ENCODE assay signal across 28 cellular contexts in the genomic region with DNA sequence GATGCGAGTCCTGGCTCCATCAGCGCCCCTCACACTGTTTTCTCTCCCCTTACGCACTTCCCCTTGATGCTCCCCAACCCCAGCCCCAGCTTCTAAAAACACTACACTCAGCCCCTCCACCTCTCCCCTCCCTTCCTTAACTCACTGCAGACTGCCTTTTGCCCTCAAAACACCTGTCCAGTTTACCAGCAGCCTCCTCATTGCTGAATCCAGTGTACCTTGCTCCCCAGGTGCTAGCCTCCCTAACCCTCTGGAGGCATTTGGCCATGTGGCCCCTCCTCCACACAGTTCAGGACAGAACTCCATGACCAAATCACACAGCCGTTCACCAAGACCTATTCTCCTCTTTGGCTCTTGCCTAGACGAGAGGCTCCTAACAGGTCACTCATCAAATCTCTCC. TPM values are rescaled to one million over a fixed set of nuclear protein-coding genes. Genes with fewer than 3 reads are reported as not detected.
"Had no signal": no experiment of that assay in that cellular context is flagged by ENCODE, and none has a peak within 500 bp of the region (broad histone marks: within the 10 kb centered on the region; RNA-seq: fewer than 3 reads in every experiment).

No MANE protein-coding gene starts in this region.

- DNase-seq: effector memory CD8-positive, alpha-beta T cell; gastrocnemius medialis; heart right ventricle; hypothalamus; kidney glomerular epithelial cell; naive thymus-derived CD4-positive, alpha-beta T cell; occipital lobe; psoas muscle; retina; spleen; stimulated activated CD4-positive, alpha-beta T cell treated with anti-CD3 and anti-CD28 coated beads, Interleukin-15, amount 100 ng/mL, for 24 hours; stimulated activated CD4-positive, alpha-beta T cell treated with anti-CD3 and anti-CD28 coated beads, Interleukin-2, amount 100 ng/mL, for 24 hours; stimulated activated CD4-positive, alpha-beta T cell treated with anti-CD3 and anti-CD28 coated beads, Interleukin-4, amount 100 ng/mL, for 4 hours; stimulated activated naive CD4-positive, alpha-beta T cell treated with Interleukin-2 at 50 U/mL for 16 hours; uterus had no signal

- H3K27ac Mint-ChIP-seq: dendritic cell treated with granulocyte-macrophage colony-stimulating factor and Interleukin-4, amounts not matched to agents 40 ng/mL and 50 ng/mL, for 4 days; effector memory CD8-positive, alpha-beta T cell had no signal

- H2AFZ ChIP-seq: parathyroid adenoma had no signal

- H3K9me3 Mint-ChIP-seq: dendritic cell treated with granulocyte-macrophage colony-stimulating factor and Interleukin-4, amounts not matched to agents 40 ng/mL and 50 ng/mL, for 4 days; effector memory CD8-positive, alpha-beta T cell; naive thymus-derived CD4-positive, alpha-beta T cell had no signal

- H3K27me3 ChIP-seq: gastrocnemius medialis had no signal

- H3K9me3 ChIP-seq: esophagus muscularis mucosa, gastrocnemius medialis, heart right ventricle, psoas muscle, spleen, uterus had no signal

- H3K36me3 ChIP-seq: gastrocnemius medialis, spleen, uterus had no signal

- H3K27ac ChIP-seq: epithelial cell of prostate, esophagus muscularis mucosa, gastrocnemius medialis, heart right ventricle, parathyroid adenoma, psoas muscle, spleen, uterus had no signal

- H3K79me2 ChIP-seq: parathyroid adenoma had no signal

- FAIRE-seq: colon, islet of Langerhans had no signal

- H3K4me3 Mint-ChIP-seq: dendritic cell treated with granulocyte-macrophage colony-stimulating factor and Interleukin-4, amounts not matched to agents 40 ng/mL and 50 ng/mL, for 4 days had no signal

- H3K4me3 ChIP-seq: esophagus muscularis mucosa, gastrocnemius medialis, heart right ventricle, psoas muscle, spleen, uterus had no signal

- ATAC-seq: effector memory CD8-positive, alpha-beta T cell; gastrocnemius medialis; heart right ventricle; naive thymus-derived CD4-positive, alpha-beta T cell; psoas muscle; sciatic nerve had no signal

- H3K4me1 ChIP-seq: parathyroid adenoma had no signal

- H3K9ac ChIP-seq: parathyroid adenoma had no signal

RNA-seq across cellular contexts. Expression of a gene that starts 2.8 kb away (rescaled TPM):
- total RNA-seq: esophagus muscularis mucosa; gastrocnemius medialis; heart right ventricle; liver; lung microvascular endothelial cell; mesenteric fat pad; mononuclear cell; naive thymus-derived CD4-positive, alpha-beta T cell; occipital lobe; sciatic nerve; skeletal muscle tissue; spleen; uterus had no signal
- polyA plus RNA-seq: liver; naive thymus-derived CD4-positive, alpha-beta T cell; spleen; thymus had no signal
